In genomic region chr1:198265073-198265661, GRCh38 we compare ENCODE assay signal across 1 cellular context.
TF ChIP-seq lines count a peak whose summit lies in the region.

No MANE protein-coding gene starts in this region.

TF ChIP-seq in GM23338, 12 proteins besides CTCF, POLR2A, EP300 and RAD21 (continued from another document):
- no peak for TF ChIP-seq ZNF462 (CRISPR knock-in tag; IDR thresholded peaks at IDR 0.05)
- TF ChIP-seq STAT1 (IDR thresholded peaks at IDR 0.05; ENCODE audit: unreplicated experiment), result no peak
- no peak for TF ChIP-seq POLR2AphosphoS5 (IDR thresholded peaks at IDR 0.05; ENCODE audit: low read depth)
- TF ChIP-seq JUNB (IDR thresholded peaks at IDR 0.05; ENCODE audit: unreplicated experiment), result no peak
